ENCODE assay signal across 1 cellular context in genomic region chr10:118912961-118913360, GRCh38.
TF ChIP-seq lines count a peak whose summit lies in the region.

No MANE protein-coding gene starts in this region.

TF ChIP-seq in SK-N-SH treated with all-trans-retinoic acid at 6 μM for 48 hours, 23 proteins besides CTCF, POLR2A, EP300 and RAD21 (continued from another document):
- TF ChIP-seq, protein P1, sequence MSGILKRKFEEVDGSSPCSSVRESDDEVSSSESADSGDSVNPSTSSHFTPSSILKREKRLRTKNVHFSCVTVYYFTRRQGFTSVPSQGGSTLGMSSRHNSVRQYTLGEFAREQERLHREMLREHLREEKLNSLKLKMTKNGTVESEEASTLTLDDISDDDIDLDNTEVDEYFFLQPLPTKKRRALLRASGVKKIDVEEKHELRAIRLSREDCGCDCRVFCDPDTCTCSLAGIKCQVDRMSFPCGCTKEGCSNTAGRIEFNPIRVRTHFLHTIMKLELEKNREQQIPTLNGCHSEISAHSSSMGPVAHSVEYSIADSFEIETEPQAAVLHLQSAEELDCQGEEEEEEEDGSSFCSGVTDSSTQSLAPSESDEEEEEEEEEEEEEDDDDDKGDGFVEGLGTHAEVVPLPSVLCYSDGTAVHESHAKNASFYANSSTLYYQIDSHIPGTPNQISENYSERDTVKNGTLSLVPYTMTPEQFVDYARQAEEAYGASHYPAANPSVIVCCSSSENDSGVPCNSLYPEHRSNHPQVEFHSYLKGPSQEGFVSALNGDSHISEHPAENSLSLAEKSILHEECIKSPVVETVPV (CRISPR knock-in tag; IDR thresholded peaks at IDR 0.05): no peak
- TF ChIP-seq PATZ1 (CRISPR knock-in tag; IDR thresholded peaks at IDR 0.05; ENCODE audit: borderline replicate concordance): no peak
TF ChIP-seq in SK-N-SH treated with all-trans-retinoic acid at 6 μM for 48 hours: peak in this region for 0.
